In genomic region chr2:20682166-20682565, GRCh38 we compare ENCODE assay signal across 10 cellular contexts. TPM values are rescaled to one million over a fixed set of nuclear protein-coding genes. Genes with fewer than 3 reads are reported as not detected.
A peak's percentile ranks its signal among the peaks of the same experiment; 100 is the strongest.
DNase-seq lines count a peak whose midpoint lies in the region; ATAC-seq and TF ChIP-seq lines count a peak whose summit lies in the region.
"Had no signal": no experiment of that assay in that cellular context is flagged by ENCODE, and none has a peak within 500 bp of the region (broad histone marks: within the 10 kb centered on the region; RNA-seq: fewer than 3 reads in every experiment).

No MANE protein-coding gene starts in this region.

- no peaks in the 10 kb centered on the region for H3K27me3 ChIP-seq in Peyer's patch
- H3K27me3 ChIP-seq in foreskin keratinocyte: no peaks in the 10 kb centered on the region
- no peaks in the 10 kb centered on the region for H3K27me3 ChIP-seq in stomach

- peak; percentile 19 for DNase-seq in NCI-H82 (lab: John Stamatoyannopoulos, UW)
- DNase-seq in NCI-H82 treated with DMSO at 0.1 percent for 48 hours (lab: John Stamatoyannopoulos, UW; ENCODE audit: unreplicated experiment): no peak
- peak in 1 of 3 donors; percentile 40 for DNase-seq in Peyer's patch
- DNase-seq in foreskin keratinocyte: no peak
- DNase-seq in stomach: no peak
- DNase-seq in GM19240 (ENCODE audit: insufficient read length, low spot score): no peak
- DNase-seq: CD4-positive, CD25-positive, alpha-beta regulatory T cell; central memory CD4-positive, alpha-beta T cell had no signal

- intact Hi-C loops in stomach (cut with DNase I; ENCODE audit: low total_unique reads): no loop called here

- H3K9me3 ChIP-seq in Peyer's patch (no peaks in the 10 kb centered on the region), stomach (no peaks in the 10 kb centered on the region)

- H3K27ac ChIP-seq in Peyer's patch: no peak overlapping the region
- no peak overlapping the region for H3K27ac ChIP-seq in foreskin keratinocyte
- H3K27ac ChIP-seq in stomach: no peak overlapping the region

- ATAC-seq in foreskin keratinocyte (peak; percentile 18), HG03565 (IDR thresholded peaks at IDR 0.05; ENCODE audit: unreplicated experiment) (no peak), GM18867 (IDR thresholded peaks at IDR 0.05; ENCODE audit: unreplicated experiment) (no peak)

- WGBS in stomach, 5 donors: 59 to 84% (median 73%) methylated on average over 6 of the region's 6 CpGs

- TF ChIP-seq POLR2A in Peyer's patch (IDR thresholded peaks at IDR 0.05) (no peak), stomach (IDR thresholded peaks at IDR 0.05) (no peak)

- peaks cover 0 to 35% (median 0%) of the 10 kb centered on the region in 3 donors for H3K36me3 ChIP-seq in Peyer's patch
- peaks cover 9 to 58% (median 40%) of the 10 kb centered on the region in 4 donors for H3K36me3 ChIP-seq in stomach

- H3K4me3 ChIP-seq in Peyer's patch (no peak overlapping the region), stomach (no peak overlapping the region)

- H3K4me1 ChIP-seq in Peyer's patch (no peaks in the 10 kb centered on the region), foreskin keratinocyte (no peaks in the 10 kb centered on the region), stomach (peaks cover 0 to 5% (median 0%) of the 10 kb centered on the region in 4 donors)

- no peak for TF ChIP-seq EP300 in stomach (IDR thresholded peaks at IDR 0.05)

- TF ChIP-seq CTCF in Peyer's patch (IDR thresholded peaks at IDR 0.05) (peak in 4 of 6 experiments; percentile 27 to 41 (median 30)), foreskin keratinocyte (conservative IDR thresholded peaks at IDR 0.05) (peak; percentile 54), stomach (IDR thresholded peaks at IDR 0.05) (peak in 5 of 7 experiments; percentile 21 to 43 (median 28))

RNA-seq across cellular contexts. Expression of gene GDF7, which starts 15.2 kb away (rescaled TPM):
- 1 to 10 TPM in 1 of 4 donors, under 1 TPM in 3; 0.09 to 1.7 (median 0.38) TPM for total RNA-seq in Peyer's patch
- not detected in 2 replicates for total RNA-seq in foreskin keratinocyte
- not detected in 2 replicates for polyA plus RNA-seq in foreskin keratinocyte
- 1 to 10 TPM in 1 of 5 donors, under 1 TPM in 2, not detected in 2; 0.37 to 1.3 (median 0.45) TPM for total RNA-seq in stomach
- polyA plus RNA-seq in stomach: under 1 TPM in 2 of 3 donors, not detected in 1; 0.10 to 0.12 TPM

RNA-seq across cellular contexts. Expression of gene HS1BP3, which starts 31.3 kb away (rescaled TPM):
- 10 to 100 TPM; 33.1 to 63.0 (median 41.0) TPM for total RNA-seq in Peyer's patch
- total RNA-seq in foreskin keratinocyte: 21.0 and 23.8 TPM in 2 replicates
- polyA plus RNA-seq in foreskin keratinocyte: 21.8 and 23.1 TPM in 2 replicates
- total RNA-seq in stomach: 100 to 1,000 TPM in 1 of 5 donors, 10 to 100 TPM in 4; 13.8 to 105 (median 22.5) TPM
- polyA plus RNA-seq in stomach: 10 to 100 TPM; 20.6 to 25.2 (median 24.1) TPM
